In the genomic region with DNA sequence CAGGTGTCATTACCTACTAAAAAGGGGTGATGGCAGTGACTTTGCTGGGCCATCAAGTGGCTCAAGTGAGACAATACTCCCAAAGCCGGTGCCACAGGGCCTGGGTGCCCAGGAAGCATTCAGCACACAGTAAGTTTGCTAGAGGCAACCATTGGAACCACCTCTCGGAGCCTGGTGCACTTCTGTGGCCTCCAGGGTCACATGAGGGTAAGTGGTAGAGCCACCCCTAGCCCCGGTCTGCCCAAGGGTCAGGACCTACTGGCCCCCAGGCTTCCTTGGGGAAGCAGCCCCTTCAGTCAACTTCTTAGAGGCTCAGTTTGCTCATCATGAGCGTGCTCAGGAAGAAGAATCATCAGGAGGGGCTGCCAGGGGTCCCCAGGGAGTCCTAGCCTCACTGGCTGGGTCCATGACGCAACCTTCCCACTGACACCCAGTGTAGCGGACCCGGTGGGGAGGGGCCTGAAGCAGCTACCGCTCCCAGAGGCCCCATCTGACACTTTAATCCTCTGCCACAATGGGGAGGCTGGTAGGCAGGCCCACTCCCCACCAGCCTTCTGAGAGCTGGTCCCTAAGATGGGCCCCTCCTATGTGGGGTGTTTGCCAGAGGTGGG, we compare ENCODE assay signal across 19 cellular contexts. TPM values are rescaled to one million over a fixed set of nuclear protein-coding genes. Genes with fewer than 3 reads are reported as not detected.
"Had no signal": no experiment of that assay in that cellular context is flagged by ENCODE, and none has a peak within 500 bp of the region (broad histone marks: within the 10 kb centered on the region; RNA-seq: fewer than 3 reads in every experiment).

No MANE protein-coding gene starts in this region.

- H3K4me3 ChIP-seq: gastrocnemius medialis, heart right ventricle, ovary, right atrium auricular region, smooth muscle cell, thyroid gland, uterus had no signal

- H3K4me2 ChIP-seq: smooth muscle cell had no signal

- H3K9me3 ChIP-seq: gastrocnemius medialis, heart right ventricle, neutrophil, ovary, right atrium auricular region, thyroid gland, uterus had no signal

- DNase-seq: effector memory CD4-positive, alpha-beta T cell; gastrocnemius medialis; heart right ventricle; hypothalamus; kidney glomerular epithelial cell; mammary epithelial cell; naive thymus-derived CD4-positive, alpha-beta T cell; ovary; stimulated activated CD4-positive, alpha-beta T cell treated with anti-CD3 and anti-CD28 coated beads, Interleukin-4, amount 100 ng/mL, for 1 hour; stimulated activated CD8-positive, alpha-beta memory T cell treated with anti-CD3 and anti-CD28 coated beads, Interleukin-4, amount 100 ng/mL, for 48 hours; thyroid gland; uterus had no signal

- H3K36me3 ChIP-seq: ovary, uterus had no signal

- H3K4me1 ChIP-seq: right atrium auricular region, thyroid gland, uterus had no signal

- ATAC-seq: esophagus mucosa; gastrocnemius medialis; heart right ventricle; left lobe of liver; naive thymus-derived CD4-positive, alpha-beta T cell; stimulated activated memory B cell treated with anti-CD40 and anti-IgM and Interleukin-4, amounts not matched to agents 10 μg/mL and 1 μg/mL and 100 μg/mL, for 72 hours had no signal

- H3K27ac ChIP-seq: gastrocnemius medialis, heart right ventricle, neutrophil, ovary, right atrium auricular region, thyroid gland, uterus had no signal

- H3K27me3 ChIP-seq: gastrocnemius medialis, heart right ventricle, neutrophil, ovary, right atrium auricular region, thyroid gland, uterus had no signal

RNA-seq across cellular contexts. Expression of a gene that starts 17.5 kb away (rescaled TPM):
- total RNA-seq: fibroblast of lung, smooth muscle cell had no signal
